ENCODE assay signal across 2 cellular contexts in genomic region chr6:43310624-43311023, GRCh38.
TF ChIP-seq lines count a peak whose summit lies in the region.

No MANE protein-coding gene starts in this region.

TF ChIP-seq in IMR-90, 13 proteins besides CTCF, POLR2A, EP300 and RAD21:
- TF ChIP-seq MAZ (IDR thresholded peaks at IDR 0.05; ENCODE audit: borderline replicate concordance, low read depth, low read length) (no peak), CEBPB (IDR thresholded peaks at IDR 0.05; ENCODE audit: low read depth, low read length) (no peak), MXI1 (IDR thresholded peaks at IDR 0.05; ENCODE audit: borderline replicate concordance, low read depth, low read length) (no peak), BHLHE40 (IDR thresholded peaks at IDR 0.05; ENCODE audit: low read depth, low read length) (no peak), MAFK (IDR thresholded peaks at IDR 0.05; ENCODE audit: low read depth, low read length) (no peak), NFE2L2 (IDR thresholded peaks at IDR 0.05; ENCODE audit: low read depth, low read length) (peak; percentile 42; the same call in 1 of the 2 replicates), RCOR1 (IDR thresholded peaks at IDR 0.05; ENCODE audit: insufficient replicate concordance, low read length) (no peak), SMC3 (IDR thresholded peaks at IDR 0.05; ENCODE audit: low read depth, low read length) (no peak), RFX5 (IDR thresholded peaks at IDR 0.05; ENCODE audit: low read depth, low read length) (no peak)

TF ChIP-seq in GM12878, 131 proteins besides CTCF, POLR2A, EP300 and RAD21:
- TF ChIP-seq MEF2A (IDR thresholded peaks at IDR 0.05; ENCODE audit: insufficient read depth, low read depth, low read length) (no peak), SPI1 (IDR thresholded peaks at IDR 0.05; ENCODE audit: borderline replicate concordance, insufficient read depth, low read depth, low read length) (peak; percentile 72), NFIC (IDR thresholded peaks at IDR 0.05; ENCODE audit: low read depth, low read length) (no peak), JUNB (IDR thresholded peaks at IDR 0.05) (peak; percentile 24; the same call in 1 of the 2 replicates), BACH1 (IDR thresholded peaks at IDR 0.05; ENCODE audit: borderline replicate concordance) (0 out of 2 replicates have a peak, but pooled peaks have one; percentile 48), SRF (IDR thresholded peaks at IDR 0.05; ENCODE audit: low read depth in 2 of 2, low read length in 2 of 2) (no peak), TCF3 (IDR thresholded peaks at IDR 0.05; ENCODE audit: borderline replicate concordance, insufficient read depth, low read depth, low read length) (no peak), EGR1 (IDR thresholded peaks at IDR 0.05; ENCODE audit: borderline replicate concordance in 1 of 2, low read depth in 2 of 2, low read length in 2 of 2) (no peak), RELA (IDR thresholded peaks at IDR 0.05; ENCODE audit: borderline replicate concordance, partially characterized antibody) (no peak), STAT1 (conservative IDR thresholded peaks at IDR 0.05) (no peak), PKNOX1 (IDR thresholded peaks at IDR 0.05) (no peak), ZSCAN29 (IDR thresholded peaks at IDR 0.05) (no peak)
